Comparison of ENCODE assay signal across 1 cellular context in genomic region chr14:99601301-99601945, GRCh38.
TF ChIP-seq lines count a peak whose summit lies in the region.

No MANE protein-coding gene starts in this region.

TF ChIP-seq in HEK293, 187 proteins besides CTCF, POLR2A, EP300 and RAD21 (continued from another document and continues in another):
- no peak for TF ChIP-seq ZNF747 (tag by site-specific recombination; IDR thresholded peaks at IDR 0.05)
- TF ChIP-seq, protein P1, sequence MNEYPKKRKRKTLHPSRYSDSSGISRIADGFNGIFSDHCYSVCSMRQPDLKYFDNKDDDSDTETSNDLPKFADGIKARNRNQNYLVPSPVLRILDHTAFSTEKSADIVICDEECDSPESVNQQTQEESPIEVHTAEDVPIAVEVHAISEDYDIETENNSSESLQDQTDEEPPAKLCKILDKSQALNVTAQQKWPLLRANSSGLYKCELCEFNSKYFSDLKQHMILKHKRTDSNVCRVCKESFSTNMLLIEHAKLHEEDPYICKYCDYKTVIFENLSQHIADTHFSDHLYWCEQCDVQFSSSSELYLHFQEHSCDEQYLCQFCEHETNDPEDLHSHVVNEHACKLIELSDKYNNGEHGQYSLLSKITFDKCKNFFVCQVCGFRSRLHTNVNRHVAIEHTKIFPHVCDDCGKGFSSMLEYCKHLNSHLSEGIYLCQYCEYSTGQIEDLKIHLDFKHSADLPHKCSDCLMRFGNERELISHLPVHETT (tag by site-specific recombination; IDR thresholded peaks at IDR 0.05): no peak
- no peak for TF ChIP-seq ZNF521 (tag by site-specific recombination; IDR thresholded peaks at IDR 0.05)
- no peak for TF ChIP-seq ZNF112 (tag by site-specific recombination; IDR thresholded peaks at IDR 0.05)
- TF ChIP-seq ZBTB1 (tag by site-specific recombination; IDR thresholded peaks at IDR 0.05): no peak
- peak; percentile 85 for TF ChIP-seq ZBTB8A (tag by site-specific recombination; IDR thresholded peaks at IDR 0.05)
- no peak for TF ChIP-seq ZNF350 (tag by site-specific recombination; IDR thresholded peaks at IDR 0.05)
- TF ChIP-seq GLIS2 (tag by site-specific recombination; IDR thresholded peaks at IDR 0.05): no peak
- no peak for TF ChIP-seq RBAK (tag by site-specific recombination; IDR thresholded peaks at IDR 0.05)
- TF ChIP-seq ZIC2 (tag by site-specific recombination; IDR thresholded peaks at IDR 0.05): peak; percentile 91
- 0 out of 2 replicates have a peak, but pooled peaks have one; percentile 38 for TF ChIP-seq ZNF394 (tag by site-specific recombination; IDR thresholded peaks at IDR 0.05; ENCODE audit: borderline replicate concordance)
- TF ChIP-seq ZFHX2 (tag by site-specific recombination; conservative IDR thresholded peaks at IDR 0.05): peak; percentile 92
- TF ChIP-seq ZNF530 (tag by site-specific recombination; IDR thresholded peaks at IDR 0.05; ENCODE audit: low read depth): no peak
- TF ChIP-seq ZNF221 (tag by site-specific recombination; IDR thresholded peaks at IDR 0.05; ENCODE audit: borderline replicate concordance): no peak
- TF ChIP-seq ZNF473 (tag by site-specific recombination; IDR thresholded peaks at IDR 0.05): no peak
- TF ChIP-seq KLF10 (tag by site-specific recombination; IDR thresholded peaks at IDR 0.05): no peak
- no peak for TF ChIP-seq PRDM4 (tag by site-specific recombination; IDR thresholded peaks at IDR 0.05)
- no peak for TF ChIP-seq ZSCAN18 (tag by site-specific recombination; IDR thresholded peaks at IDR 0.05)
- no peak for TF ChIP-seq ZSCAN4 (tag by site-specific recombination; IDR thresholded peaks at IDR 0.05)
- TF ChIP-seq PRDM1 (tag by site-specific recombination; IDR thresholded peaks at IDR 0.05): 0 out of 2 replicates have a peak, but pooled peaks have one; percentile 29
- no peak for TF ChIP-seq ZNF184 (tag by site-specific recombination; IDR thresholded peaks at IDR 0.05)
- TF ChIP-seq ZNF629 (tag by site-specific recombination; IDR thresholded peaks at IDR 0.05): peak; percentile 84
- TF ChIP-seq ZNF654 (tag by site-specific recombination; IDR thresholded peaks at IDR 0.05; ENCODE audit: low read depth): no peak
- TF ChIP-seq ZNF239 (tag by site-specific recombination; IDR thresholded peaks at IDR 0.05): no peak
- 0 out of 2 replicates have a peak, but pooled peaks have one; percentile 18 for TF ChIP-seq PATZ1 (tag by site-specific recombination; IDR thresholded peaks at IDR 0.05)
- TF ChIP-seq ZNF600 (tag by site-specific recombination; IDR thresholded peaks at IDR 0.05): peak; percentile 58; the same call in 1 of the 2 replicates
- no peak for TF ChIP-seq ZFP41 (tag by site-specific recombination; IDR thresholded peaks at IDR 0.05; ENCODE audit: borderline replicate concordance)
- TF ChIP-seq, protein P2, sequence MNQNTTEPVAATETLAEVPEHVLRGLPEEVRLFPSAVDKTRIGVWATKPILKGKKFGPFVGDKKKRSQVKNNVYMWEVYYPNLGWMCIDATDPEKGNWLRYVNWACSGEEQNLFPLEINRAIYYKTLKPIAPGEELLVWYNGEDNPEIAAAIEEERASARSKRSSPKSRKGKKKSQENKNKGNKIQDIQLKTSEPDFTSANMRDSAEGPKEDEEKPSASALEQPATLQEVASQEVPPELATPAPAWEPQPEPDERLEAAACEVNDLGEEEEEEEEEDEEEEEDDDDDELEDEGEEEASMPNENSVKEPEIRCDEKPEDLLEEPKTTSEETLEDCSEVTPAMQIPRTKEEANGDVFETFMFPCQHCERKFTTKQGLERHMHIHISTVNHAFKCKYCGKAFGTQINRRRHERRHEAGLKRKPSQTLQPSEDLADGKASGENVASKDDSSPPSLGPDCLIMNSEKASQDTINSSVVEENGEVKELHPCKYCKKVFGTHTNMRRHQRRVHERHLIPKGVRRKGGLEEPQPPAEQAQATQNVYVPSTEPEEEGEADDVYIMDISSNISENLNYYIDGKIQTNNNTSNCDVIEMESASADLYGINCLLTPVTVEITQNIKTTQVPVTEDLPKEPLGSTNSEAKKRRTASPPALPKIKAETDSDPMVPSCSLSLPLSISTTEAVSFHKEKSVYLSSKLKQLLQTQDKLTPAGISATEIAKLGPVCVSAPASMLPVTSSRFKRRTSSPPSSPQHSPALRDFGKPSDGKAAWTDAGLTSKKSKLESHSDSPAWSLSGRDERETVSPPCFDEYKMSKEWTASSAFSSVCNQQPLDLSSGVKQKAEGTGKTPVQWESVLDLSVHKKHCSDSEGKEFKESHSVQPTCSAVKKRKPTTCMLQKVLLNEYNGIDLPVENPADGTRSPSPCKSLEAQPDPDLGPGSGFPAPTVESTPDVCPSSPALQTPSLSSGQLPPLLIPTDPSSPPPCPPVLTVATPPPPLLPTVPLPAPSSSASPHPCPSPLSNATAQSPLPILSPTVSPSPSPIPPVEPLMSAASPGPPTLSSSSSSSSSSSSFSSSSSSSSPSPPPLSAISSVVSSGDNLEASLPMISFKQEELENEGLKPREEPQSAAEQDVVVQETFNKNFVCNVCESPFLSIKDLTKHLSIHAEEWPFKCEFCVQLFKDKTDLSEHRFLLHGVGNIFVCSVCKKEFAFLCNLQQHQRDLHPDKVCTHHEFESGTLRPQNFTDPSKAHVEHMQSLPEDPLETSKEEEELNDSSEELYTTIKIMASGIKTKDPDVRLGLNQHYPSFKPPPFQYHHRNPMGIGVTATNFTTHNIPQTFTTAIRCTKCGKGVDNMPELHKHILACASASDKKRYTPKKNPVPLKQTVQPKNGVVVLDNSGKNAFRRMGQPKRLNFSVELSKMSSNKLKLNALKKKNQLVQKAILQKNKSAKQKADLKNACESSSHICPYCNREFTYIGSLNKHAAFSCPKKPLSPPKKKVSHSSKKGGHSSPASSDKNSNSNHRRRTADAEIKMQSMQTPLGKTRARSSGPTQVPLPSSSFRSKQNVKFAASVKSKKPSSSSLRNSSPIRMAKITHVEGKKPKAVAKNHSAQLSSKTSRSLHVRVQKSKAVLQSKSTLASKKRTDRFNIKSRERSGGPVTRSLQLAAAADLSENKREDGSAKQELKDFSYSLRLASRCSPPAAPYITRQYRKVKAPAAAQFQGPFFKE (tag by site-specific recombination; IDR thresholded peaks at IDR 0.05; ENCODE audit: borderline replicate concordance): no peak
- no peak for TF ChIP-seq ZNF548 (tag by site-specific recombination; IDR thresholded peaks at IDR 0.05)
- no peak for TF ChIP-seq ZNF664 (tag by site-specific recombination; IDR thresholded peaks at IDR 0.05)
- no peak for TF ChIP-seq GLI2 (tag by site-specific recombination; IDR thresholded peaks at IDR 0.05; ENCODE audit: borderline replicate concordance, low read depth)
- TF ChIP-seq TRIM28 (IDR thresholded peaks at IDR 0.05; ENCODE audit: borderline replicate concordance, low read length): no peak
- TF ChIP-seq, protein P3, sequence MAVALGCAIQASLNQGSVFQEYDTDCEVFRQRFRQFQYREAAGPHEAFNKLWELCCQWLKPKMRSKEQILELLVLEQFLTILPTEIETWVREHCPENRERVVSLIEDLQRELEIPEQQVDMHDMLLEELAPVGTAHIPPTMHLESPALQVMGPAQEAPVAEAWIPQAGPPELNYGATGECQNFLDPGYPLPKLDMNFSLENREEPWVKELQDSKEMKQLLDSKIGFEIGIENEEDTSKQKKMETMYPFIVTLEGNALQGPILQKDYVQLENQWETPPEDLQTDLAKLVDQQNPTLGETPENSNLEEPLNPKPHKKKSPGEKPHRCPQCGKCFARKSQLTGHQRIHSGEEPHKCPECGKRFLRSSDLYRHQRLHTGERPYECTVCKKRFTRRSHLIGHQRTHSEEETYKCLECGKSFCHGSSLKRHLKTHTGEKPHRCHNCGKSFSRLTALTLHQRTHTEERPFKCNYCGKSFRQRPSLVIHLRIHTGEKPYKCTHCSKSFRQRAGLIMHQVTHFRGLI (tag by site-specific recombination; IDR thresholded peaks at IDR 0.05): no peak
- TF ChIP-seq, protein P4, sequence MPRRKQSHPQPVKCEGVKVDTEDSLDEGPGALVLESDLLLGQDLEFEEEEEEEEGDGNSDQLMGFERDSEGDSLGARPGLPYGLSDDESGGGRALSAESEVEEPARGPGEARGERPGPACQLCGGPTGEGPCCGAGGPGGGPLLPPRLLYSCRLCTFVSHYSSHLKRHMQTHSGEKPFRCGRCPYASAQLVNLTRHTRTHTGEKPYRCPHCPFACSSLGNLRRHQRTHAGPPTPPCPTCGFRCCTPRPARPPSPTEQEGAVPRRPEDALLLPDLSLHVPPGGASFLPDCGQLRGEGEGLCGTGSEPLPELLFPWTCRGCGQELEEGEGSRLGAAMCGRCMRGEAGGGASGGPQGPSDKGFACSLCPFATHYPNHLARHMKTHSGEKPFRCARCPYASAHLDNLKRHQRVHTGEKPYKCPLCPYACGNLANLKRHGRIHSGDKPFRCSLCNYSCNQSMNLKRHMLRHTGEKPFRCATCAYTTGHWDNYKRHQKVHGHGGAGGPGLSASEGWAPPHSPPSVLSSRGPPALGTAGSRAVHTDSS (tag by site-specific recombination; IDR thresholded peaks at IDR 0.05): no peak
- no peak; the same call in 1 of the 2 replicates for TF ChIP-seq ZNF398 (tag by site-specific recombination; IDR thresholded peaks at IDR 0.05)
- no peak for TF ChIP-seq ZNF157 (tag by site-specific recombination; IDR thresholded peaks at IDR 0.05)
- no peak for TF ChIP-seq ZNF155 (tag by site-specific recombination; IDR thresholded peaks at IDR 0.05)
- no peak for TF ChIP-seq HOXD13 (CRISPR knock-in tag; IDR thresholded peaks at IDR 0.05; ENCODE audit: borderline replicate concordance)
